ENCODE assay signal across 8 cellular contexts in genomic region chr5:96175090-96175489, GRCh38.
DNase-seq lines count a peak whose midpoint lies in the region; ATAC-seq and TF ChIP-seq lines count a peak whose summit lies in the region.

No MANE protein-coding gene starts in this region.

- peaks cover 0 to 8% (median 0%) of the 10 kb centered on the region in 9 donors for H3K4me1 ChIP-seq in heart right ventricle

- H3K4me3 ChIP-seq in heart right ventricle: no peak overlapping the region

- WGBS in heart right ventricle, 2 donors: 93 to 94% methylated on average over 2 of the region's 2 CpGs

- peak in 4 of 9 donors; percentile 6 to 37 (median 14) for TF ChIP-seq CTCF in heart right ventricle (IDR thresholded peaks at IDR 0.05)
- TF ChIP-seq CTCF in GM20000 (IDR thresholded peaks at IDR 0.05; ENCODE audit: extremely low read depth, missing control alignments): no peak

- peak; percentile 43 for ATAC-seq in HG03060 (IDR thresholded peaks at IDR 0.05; ENCODE audit: low read depth, unreplicated experiment)
- peak; percentile 71 for ATAC-seq in left lobe of liver
- ATAC-seq in heart right ventricle: no peak

- no peaks in the 10 kb centered on the region for H3K27me3 ChIP-seq in heart right ventricle

- intact Hi-C loops in heart right ventricle (cut with DNase I): no loop called here

- no peak overlapping the region for H3K27ac ChIP-seq in heart right ventricle

- no peaks in the 10 kb centered on the region for H3K36me3 ChIP-seq in heart right ventricle

- DNase-seq in DMS53 (lab: John Stamatoyannopoulos, UW): peak; percentile 58
- peak; percentile 26 for DNase-seq in SW480 (ENCODE audit: low spot score)
- no peak for DNase-seq in left lobe of liver (ENCODE audit: low spot score)
- no peak for DNase-seq in cortex of kidney (lab: John Stamatoyannopoulos, UW)
- no peak for DNase-seq in heart right ventricle
- no peak for DNase-seq in GM20000 (ENCODE audit: low spot score)
- no peak for DNase-seq in DMS79 (lab: John Stamatoyannopoulos, UW)

- H3K9me3 ChIP-seq in heart right ventricle: no peaks in the 10 kb centered on the region

Comparison
In these comparisons a context has a peak if more than half of its experiments do, and no peak if none do; other contexts are left out.
1. DNase-seq: peak in DMS53 (single experiment) and SW480 (single experiment); none in left lobe of liver (single experiment), cortex of kidney (single experiment), heart right ventricle (0 of 2), GM20000 (single experiment) and DMS79 (single experiment).
2. ATAC-seq: peak in HG03060 (single experiment) and left lobe of liver (single experiment); none in heart right ventricle (0 of 8).